8 cellular contexts compared by ENCODE assay signal in genomic region chr22:37121887-37122591, GRCh38.
DNase-seq lines count a peak whose midpoint lies in the region; ATAC-seq and TF ChIP-seq lines count a peak whose summit lies in the region.

No MANE protein-coding gene starts in this region.

- peak; percentile 87 for ATAC-seq in GM21786 (IDR thresholded peaks at IDR 0.05; ENCODE audit: unreplicated experiment)

- DNase-seq in ELF-1 (ENCODE audit: low read depth, low spot score) (peak; percentile 57), NAMALWA (ENCODE audit: low spot score) (peak; percentile 53), fibroblast of mammary gland (ENCODE audit: low read depth) (peak; percentile 14), OCI-M1 (lab: John Stamatoyannopoulos, UW) (no peak), DMS 273 (lab: John Stamatoyannopoulos, UW; ENCODE audit: unreplicated experiment) (no peak)
- peak; percentile 89 for DNase-seq in activated CD8-positive, alpha-beta memory T cell treated with anti-CD3 and anti-CD28 coated beads, Interleukin-2, amount 50 U/mL, for 24 hours (ENCODE audit: extremely low read depth)
- peak; percentile 80 for DNase-seq in stimulated activated CD8-positive, alpha-beta memory T cell treated with anti-CD3 and anti-CD28 coated beads, Interleukin-12 subunit alpha, Interleukin-12 subunit beta, amount 100 ng/mL, for 4 hours (ENCODE audit: low read depth)

- TF ChIP-seq CTCF in fibroblast of mammary gland (conservative IDR thresholded peaks at IDR 0.05; ENCODE audit: control insufficient read depth, insufficient read depth, low read depth, low read length) = no peak

- no peak overlapping the region for H3K4me3 ChIP-seq in fibroblast of mammary gland (ENCODE audit: control insufficient read depth, low read depth, low read length)

Comparison
In these comparisons a context has a peak if more than half of its experiments do, and no peak if none do; other contexts are left out.
1. DNase-seq: peak in ELF-1 (single experiment), NAMALWA (single experiment), activated CD8-positive, alpha-beta memory T cell treated with anti-CD3 and anti-CD28 coated beads, Interleukin-2, amount 50 U/mL, for 24 hours (single experiment), fibroblast of mammary gland (single experiment) and stimulated activated CD8-positive, alpha-beta memory T cell treated with anti-CD3 and anti-CD28 coated beads, Interleukin-12 subunit alpha, Interleukin-12 subunit beta, amount 100 ng/mL, for 4 hours (single experiment); none in OCI-M1 (single experiment) and DMS 273 (single experiment).